27 cellular contexts compared by ENCODE assay signal in genomic region chr11:12154871-12155668, GRCh38. TPM values are rescaled to one million over a fixed set of nuclear protein-coding genes. Genes with fewer than 3 reads are reported as not detected.
DNase-seq lines count a peak whose midpoint lies in the region; ATAC-seq, FAIRE-seq and TF ChIP-seq lines count a peak whose summit lies in the region.
"Had no signal": no experiment of that assay in that cellular context is flagged by ENCODE, and none has a peak within 500 bp of the region (broad histone marks: within the 10 kb centered on the region; RNA-seq: fewer than 3 reads in every experiment).

No MANE protein-coding gene starts in this region.

- H3K4me2 ChIP-seq in K562 (ENCODE audit: insufficient read depth, low read length) = no peak overlapping the region

- TF ChIP-seq EP300 in K562 (IDR thresholded peaks at IDR 0.05; ENCODE audit: low read length) = no peak

- H3K27ac Mint-ChIP-seq in T-helper 2 cell treated with Interferon-gamma antibody and Interleukin-4, amounts not matched to agents 5 μg/mL and 100 μg/mL, for 36 hours = peak overlapping the region; percentile 75
- peak overlapping the region; percentile 99 for H3K27ac Mint-ChIP-seq in HFFc6
- peak overlapping the region in 1 of 2 donors; percentile 68 for H3K27ac Mint-ChIP-seq in effector memory CD8-positive, alpha-beta T cell
- H3K27ac Mint-ChIP-seq: stimulated activated memory B cell treated with anti-CD40 and anti-IgM and Interleukin-4, amounts not matched to agents 10 μg/mL and 1 μg/mL and 100 μg/mL, for 72 hours; WTC11 had no signal

- H3K27me3 Mint-ChIP-seq in T-helper 2 cell treated with Interferon-gamma antibody and Interleukin-4, amounts not matched to agents 5 μg/mL and 100 μg/mL, for 36 hours (ENCODE audit: low read depth) = no peaks in the 10 kb centered on the region
- peaks cover 4% of the 10 kb centered on the region; the same call in 1 of the 2 replicates for H3K27me3 Mint-ChIP-seq in HFFc6 (ENCODE audit: insufficient read depth)
- H3K27me3 Mint-ChIP-seq in effector memory CD8-positive, alpha-beta T cell = no peaks in the 10 kb centered on the region
- H3K27me3 Mint-ChIP-seq: CD8-positive, alpha-beta memory T cell had no signal

- CTCF ChIA-PET in K562 (lab: Yijun Ruan, JAX; ENCODE audit: low intra/inter-chr PET ratio) = no interaction called here

- H3K9me3 ChIP-seq in K562 (replicated peaks; ENCODE audit: control insufficient read depth, insufficient read depth, low read depth, low read length) (no peaks in the 10 kb centered on the region), spleen (no peaks in the 10 kb centered on the region), WERI-Rb-1 (ENCODE audit: severe bottlenecking) (no peaks in the 10 kb centered on the region)
- H3K9me3 ChIP-seq: mucosa of descending colon, prostate gland, thyroid gland had no signal

- H3K27ac ChIP-seq in K562 (ENCODE audit: extremely low read depth, low read depth, low read length) = no peak overlapping the region
- H3K27ac ChIP-seq in spleen = no peak overlapping the region
- no peak overlapping the region for H3K27ac ChIP-seq in WERI-Rb-1
- H3K27ac ChIP-seq: HL-60, prostate gland, SK-N-MC had no signal

- TF ChIP-seq CTCF in HFFc6 (IDR thresholded peaks at IDR 0.05) (no peak), K562 (IDR thresholded peaks at IDR 0.05 in 2 of 3, conservative IDR thresholded peaks at IDR 0.05 in 1 of 3; ENCODE audit: insufficient read depth in 2 of 3, low read depth in 1 of 3, low read length in 3 of 3) (no peak), spleen (IDR thresholded peaks at IDR 0.05 in 8 of 11, conservative IDR thresholded peaks at IDR 0.05 in 3 of 11) (no peak), WERI-Rb-1 (IDR thresholded peaks at IDR 0.05; ENCODE audit: low read depth, low read length) (no peak)

- H3K9ac ChIP-seq in K562 (ENCODE audit: insufficient read depth in 1 of 2, low read depth in 2 of 2, low read length in 2 of 2) = no peak overlapping the region

- WGBS in K562 (ENCODE audit: insufficient coverage, low coverage, missing lambda C conversion rate) = 97% methylated on average over 6 of the region's 6 CpGs
- 96 to 100% (median 97%) methylated on average over 6 of the region's 6 CpGs for WGBS in spleen, 5 donors

- no peak for FAIRE-seq in K562 (lab: Jason Lieb, UNC)
- FAIRE-seq: H54 had no signal

- no peaks in the 10 kb centered on the region for H3K27me3 ChIP-seq in K562 (ENCODE audit: control insufficient read depth in 2 of 2, insufficient read depth in 2 of 2, low read length in 2 of 2)
- H3K27me3 ChIP-seq in spleen (replicated peaks in 1 of 7) = no peaks in the 10 kb centered on the region
- H3K27me3 ChIP-seq in WERI-Rb-1 (ENCODE audit: insufficient read depth, low read depth, severe bottlenecking) = no peaks in the 10 kb centered on the region
- H3K27me3 ChIP-seq: thyroid gland had no signal

- in situ Hi-C loops in K562 (cut with MboI) = no loop called here

- TF ChIP-seq POLR2A in K562 (conservative IDR thresholded peaks at IDR 0.05) (no peak), spleen (IDR thresholded peaks at IDR 0.05) (no peak)

- POLR2A ChIA-PET in K562 (lab: Yijun Ruan, JAX) = interaction anchor here (0.6 to 1.6 kb wide), 2 partner anchors 13 to 24 kb away, joined by 3 read pairs; no protein-coding TSS in a partner anchor

- no peak for DNase-seq in T-helper 2 cell treated with Interferon-gamma antibody and Interleukin-4, amounts not matched to agents 5 μg/mL and 100 μg/mL, for 36 hours (ENCODE audit: low spot score)
- DNase-seq in T-helper 2 cell = no peak
- DNase-seq in HFFc6 = no peak
- no peak for DNase-seq in K562 (ENCODE audit: extremely low read depth in 1 of 4, low spot score in 3 of 4)
- peak; percentile 21 for DNase-seq in spleen
- DNase-seq in WERI-Rb-1 = no peak
- no peak for DNase-seq in OCI-M2 (lab: John Stamatoyannopoulos, UW; ENCODE audit: unreplicated experiment)
- no peak for DNase-seq in effector memory CD8-positive, alpha-beta T cell
- DNase-seq: 8988T; AML-193; CD8-positive, alpha-beta memory T cell; foreskin melanocyte; GDM1; hippocampal formation; mucosa of descending colon; NCI-H1417; NCI-H510A; stimulated activated CD4-positive, alpha-beta T cell treated with anti-CD3 and anti-CD28 coated beads, Interleukin-1b, Interleukin-23, amount 100 ng/mL, for 48 hours; T-helper 9 cell; thyroid gland had no signal

- intact Hi-C loops in K562 (cut with micrococcal nuclease) = loop anchor here (5.0 kb wide), 2 partner anchors 38 to 82 kb away; no protein-coding TSS in a partner anchor
- intact Hi-C loops in spleen (cut with DNase I; ENCODE audit: low total_unique reads) = no loop called here

- H3K79me2 ChIP-seq in K562 (ENCODE audit: control insufficient read depth, insufficient read depth, low read length) = peaks cover 14% of the 10 kb centered on the region; the same call in 2 of the 3 replicates

- H3K9me3 Mint-ChIP-seq in T-helper 2 cell treated with Interferon-gamma antibody and Interleukin-4, amounts not matched to agents 5 μg/mL and 100 μg/mL, for 36 hours = no peaks in the 10 kb centered on the region
- H3K9me3 Mint-ChIP-seq in HFFc6 = no peaks in the 10 kb centered on the region
- H3K9me3 Mint-ChIP-seq in effector memory CD8-positive, alpha-beta T cell = no peaks in the 10 kb centered on the region
- H3K9me3 Mint-ChIP-seq: CD8-positive, alpha-beta memory T cell; IgD-negative memory B cell; stimulated activated memory B cell treated with anti-CD40 and anti-IgM and Interleukin-4, amounts not matched to agents 10 μg/mL and 1 μg/mL and 100 μg/mL, for 72 hours; WTC11 had no signal

- H2AFZ ChIP-seq in K562 (ENCODE audit: low read depth, low read length) = no peak overlapping the region

- no peak for ATAC-seq in K562
- ATAC-seq in effector memory CD8-positive, alpha-beta T cell (replicated peaks) = no peak
- ATAC-seq: mucosa of descending colon; stimulated activated memory B cell treated with anti-CD40 and anti-IgM and Interleukin-4, amounts not matched to agents 10 μg/mL and 1 μg/mL and 100 μg/mL, for 72 hours; WTC11 had no signal

- H3K36me3 ChIP-seq in K562 (ENCODE audit: control insufficient read depth, insufficient read depth, low read length) = peaks cover 16% of the 10 kb centered on the region; the same call in 2 of the 3 replicates
- no peaks in the 10 kb centered on the region for H3K36me3 ChIP-seq in spleen
- no peaks in the 10 kb centered on the region for H3K36me3 ChIP-seq in WERI-Rb-1
- H3K36me3 ChIP-seq: prostate gland had no signal

- no peak overlapping the region for H3K4me3 Mint-ChIP-seq in T-helper 2 cell treated with Interferon-gamma antibody and Interleukin-4, amounts not matched to agents 5 μg/mL and 100 μg/mL, for 36 hours
- no peak overlapping the region for H3K4me3 Mint-ChIP-seq in HFFc6
- no peak overlapping the region for H3K4me3 Mint-ChIP-seq in effector memory CD8-positive, alpha-beta T cell
- H3K4me3 Mint-ChIP-seq: CD8-positive, alpha-beta memory T cell; IgD-negative memory B cell; stimulated activated memory B cell treated with anti-CD40 and anti-IgM and Interleukin-4, amounts not matched to agents 10 μg/mL and 1 μg/mL and 100 μg/mL, for 72 hours; WTC11 had no signal

- H3K4me1 Mint-ChIP-seq in T-helper 2 cell treated with Interferon-gamma antibody and Interleukin-4, amounts not matched to agents 5 μg/mL and 100 μg/mL, for 36 hours (ENCODE audit: low read depth) = peaks cover 71% of the 10 kb centered on the region
- peaks cover 73% of the 10 kb centered on the region for H3K4me1 Mint-ChIP-seq in HFFc6 (ENCODE audit: low read depth)
- peaks cover 27 to 31% of the 10 kb centered on the region in 2 donors for H3K4me1 Mint-ChIP-seq in effector memory CD8-positive, alpha-beta T cell (ENCODE audit: low read depth in 2 of 2)
- H3K4me1 Mint-ChIP-seq: WTC11 had no signal

- no peaks in the 10 kb centered on the region for H4K20me1 ChIP-seq in K562 (replicated peaks; ENCODE audit: control insufficient read depth, insufficient read depth, low read length)

- H3K4me1 ChIP-seq in K562 (replicated peaks in 1 of 2; ENCODE audit: control insufficient read depth in 2 of 2, insufficient read depth in 2 of 2, low read length in 2 of 2) = peaks cover 37 to 66% of the 10 kb centered on the region in 2 experiments
- peaks cover 0 to 21% (median 2%) of the 10 kb centered on the region in 6 donors for H3K4me1 ChIP-seq in spleen
- H3K4me1 ChIP-seq: prostate gland had no signal

- H3K4me3 ChIP-seq in K562 (no peak overlapping the region), spleen (no peak overlapping the region), WERI-Rb-1 (ENCODE audit: low read depth, low read length) (no peak overlapping the region)
- H3K4me3 ChIP-seq: mucosa of descending colon, prostate gland, SK-N-MC, thyroid gland had no signal

- no peaks in the 10 kb centered on the region for H3K9me1 ChIP-seq in K562 (ENCODE audit: control insufficient read depth, insufficient read depth, low read length)

- no peak for TF ChIP-seq RAD21 in K562 (CRISPR knock-in tag; conservative IDR thresholded peaks at IDR 0.05 in 1 of 2, IDR thresholded peaks at IDR 0.05 in 1 of 2)

- no TSS peak for BruUV-seq in K562 (replicated peaks; lab: Mats Ljungman, UMichigan)

- peaks cover 21% of the 10 kb centered on the region for H3K36me3 Mint-ChIP-seq in T-helper 2 cell treated with Interferon-gamma antibody and Interleukin-4, amounts not matched to agents 5 μg/mL and 100 μg/mL, for 36 hours (ENCODE audit: low read depth)
- H3K36me3 Mint-ChIP-seq in HFFc6 (ENCODE audit: low read depth) = peaks cover 54% of the 10 kb centered on the region
- H3K36me3 Mint-ChIP-seq in effector memory CD8-positive, alpha-beta T cell (ENCODE audit: insufficient read depth) = no peaks in the 10 kb centered on the region
- H3K36me3 Mint-ChIP-seq: IgD-negative memory B cell; stimulated activated memory B cell treated with anti-CD40 and anti-IgM and Interleukin-4, amounts not matched to agents 10 μg/mL and 1 μg/mL and 100 μg/mL, for 72 hours; WTC11 had no signal

RNA-seq across cellular contexts. Expression of gene MICAL2, which starts 44.7 kb away (rescaled TPM):
- total RNA-seq in HFFc6 (2021; fragmentation: NEBNext Ultra II Directional; extraction: Animal tissue kit (Norgen Biotek cat#: 25700)) = 100 to 1,000 TPM; 199 to 252 (median 233) TPM
- total RNA-seq in K562 (2011; cell fraction: chromatin; rRNA removed; ENCODE audit: low replicate concordance) = 173 and 222 TPM in 2 replicates
- total RNA-seq in K562 (2011; cell fraction: nucleolus; rRNA removed) = 77.0 and 99.7 TPM in 2 replicates
- 107 and 133 TPM in 2 replicates for total RNA-seq in K562 (2011; cell fraction: nucleoplasm; rRNA removed)
- 33.6 and 42.7 TPM in 2 replicates for total RNA-seq in K562 (2014; rRNA removed)
- 35.0 and 36.8 TPM in 2 replicates for total RNA-seq in K562 (2014; rRNA removed; fragmentation: Illumina TruSeq; extraction: Trizol)
- 22.9 and 23.7 TPM in 2 replicates for total RNA-seq in K562 (2015; rRNA removed; fragmentation: Illumina TruSeq; extraction: Trizol)
- 63.5 and 64.2 TPM in 2 replicates for total RNA-seq in K562 (2021)
- 38.1 and 47.3 TPM in 2 replicates for polyA plus RNA-seq in K562 (2011; rRNA removed)
- polyA plus RNA-seq in K562 (2011; cell fraction: cytosol; rRNA removed) = 28.3 and 36.5 TPM in 2 replicates
- 46.0 and 76.1 TPM in 2 replicates for polyA plus RNA-seq in K562 (2011; cell fraction: nucleus; rRNA removed)
- polyA plus RNA-seq in K562 (2012) = 31.7 and 42.8 TPM in 2 replicates
- 40.3 and 43.0 TPM in 2 replicates for polyA plus RNA-seq in K562 (2014; fragmentation: Illumina TruSeq; extraction: Trizol)
- polyA plus RNA-seq in K562 (2014; fragmentation: Nextera tagmentation; extraction: Ambion mirVana) = 1 to 10 TPM; 4.7 to 5.9 TPM
- polyA plus RNA-seq in K562 (2014; rRNA removed) = 23.3 and 24.0 TPM in 2 replicates
- polyA minus RNA-seq in K562 (2011; rRNA and poly(A)+ RNA removed) = 82.4 and 92.6 TPM in 2 replicates
- 47.4 and 54.4 TPM in 2 replicates for polyA minus RNA-seq in K562 (2011; cell fraction: cytosol; rRNA and poly(A)+ RNA removed)
- polyA minus RNA-seq in K562 (2011; cell fraction: nucleus; rRNA and poly(A)+ RNA removed) = 66.9 and 104 TPM in 2 replicates
- 10 to 100 TPM; 18.6 to 50.8 (median 36.4) TPM for total RNA-seq in spleen
- 1 to 10 TPM; 1.9 to 4.6 (median 2.2) TPM for polyA plus RNA-seq in spleen
